Comparison of ENCODE assay signal across 1 cellular context in genomic region chr2:29006092-29006985, GRCh38.
TF ChIP-seq lines count a peak whose summit lies in the region.

No MANE protein-coding gene starts in this region.

TF ChIP-seq in H1, 55 proteins besides CTCF, POLR2A, EP300 and RAD21 (continued from another document):
- TF ChIP-seq MAFK (IDR thresholded peaks at IDR 0.05; ENCODE audit: low read depth, low read length) (no peak), FOSL1 (IDR thresholded peaks at IDR 0.05; ENCODE audit: insufficient read depth, low read depth, low read length) (no peak), HDAC2 (IDR thresholded peaks at IDR 0.05; ENCODE audit: borderline replicate concordance in 1 of 2, low read depth in 2 of 2, low read length in 2 of 2) (no peak), SP4 (IDR thresholded peaks at IDR 0.05; ENCODE audit: low read length) (no peak), TBP (IDR thresholded peaks at IDR 0.05; ENCODE audit: low read depth, low read length) (no peak), HDAC6 (IDR thresholded peaks at IDR 0.05; ENCODE audit: low read depth, low read length) (no peak), ASH2L (IDR thresholded peaks at IDR 0.05; ENCODE audit: low read length) (no peak)
TF ChIP-seq in H1: peak in this region for 0.
